ENCODE assay signal across 10 cellular contexts in genomic region chr22:37747715-37748100, GRCh38. TPM values are rescaled to one million over a fixed set of nuclear protein-coding genes. Genes with fewer than 3 reads are reported as not detected.
DNase-seq lines count a peak whose midpoint lies in the region; ATAC-seq, FAIRE-seq and TF ChIP-seq lines count a peak whose summit lies in the region.
"Had no signal": no experiment of that assay in that cellular context is flagged by ENCODE, and none has a peak within 500 bp of the region (broad histone marks: within the 10 kb centered on the region; RNA-seq: fewer than 3 reads in every experiment).

No MANE protein-coding gene starts in this region.

- H3K27ac ChIP-seq in astrocyte (ENCODE audit: low read depth, low read length) (no peak overlapping the region), lung (ENCODE audit: low read depth in 1 of 2, low read length in 1 of 2) (peak overlapping the region; percentile 98 to 99), tibial artery (peak overlapping the region; percentile 89 to 95)
- H3K27ac ChIP-seq in effector memory CD4-positive, alpha-beta T cell (ENCODE audit: insufficient read depth, low read length, poor library complexity, severe bottlenecking), result no peak overlapping the region

- TF ChIP-seq CTCF in astrocyte (IDR thresholded peaks at IDR 0.05; ENCODE audit: insufficient read depth, low read depth, low read length) (no peak), lung (IDR thresholded peaks at IDR 0.05; ENCODE audit: control extremely low read depth, extremely low read depth) (no peak), tibial artery (IDR thresholded peaks at IDR 0.05) (no peak)

- H3K36me3 ChIP-seq in astrocyte (ENCODE audit: insufficient read depth, low read length) (no peaks in the 10 kb centered on the region), lung (ENCODE audit: control insufficient read depth in 2 of 2, insufficient read depth in 2 of 2, low read length in 2 of 2) (peaks cover 0 to 5% of the 10 kb centered on the region in 2 donors), tibial artery (no peaks in the 10 kb centered on the region)
- peaks cover 9% of the 10 kb centered on the region for H3K36me3 ChIP-seq in effector memory CD4-positive, alpha-beta T cell (ENCODE audit: control insufficient read depth, insufficient read depth, low read length)

- no peak overlapping the region for H3K27ac Mint-ChIP-seq in activated T-cell treated with anti-CD3 and anti-CD28 coated beads, Interleukin-2, amount 50 U/mL, for 72 hours
- peak overlapping the region; percentile 14 for H3K27ac Mint-ChIP-seq in astrocyte (ENCODE audit: unreplicated experiment)

- peaks cover 0 to 1% of the 10 kb centered on the region in 2 donors for H3K36me3 Mint-ChIP-seq in activated T-cell treated with anti-CD3 and anti-CD28 coated beads, Interleukin-2, amount 50 U/mL, for 72 hours (ENCODE audit: insufficient read depth in 2 of 2)
- peaks cover 1% of the 10 kb centered on the region for H3K36me3 Mint-ChIP-seq in astrocyte (ENCODE audit: low read depth, unreplicated experiment)

- H3K27me3 Mint-ChIP-seq in activated T-cell treated with anti-CD3 and anti-CD28 coated beads, Interleukin-2, amount 50 U/mL, for 72 hours (ENCODE audit: low read depth), result no peaks in the 10 kb centered on the region
- no peaks in the 10 kb centered on the region for H3K27me3 Mint-ChIP-seq in astrocyte (ENCODE audit: low read depth, unreplicated experiment)

- intact Hi-C loops in tibial artery (cut with DNase I; ENCODE audit: low total_unique reads), result no loop called here

- H3K4me1 Mint-ChIP-seq in activated T-cell treated with anti-CD3 and anti-CD28 coated beads, Interleukin-2, amount 50 U/mL, for 72 hours (ENCODE audit: low read depth), result peaks cover 20% of the 10 kb centered on the region
- H3K4me1 Mint-ChIP-seq in astrocyte (ENCODE audit: low read depth, unreplicated experiment), result peaks cover 43% of the 10 kb centered on the region

- H3K9me3 ChIP-seq in astrocyte (ENCODE audit: insufficient read depth, low read depth, low read length), result no peaks in the 10 kb centered on the region
- H3K9me3 ChIP-seq in lung (ENCODE audit: control insufficient read depth in 2 of 2, insufficient read depth in 1 of 2, low read length in 1 of 2), result no peaks in the 10 kb centered on the region
- no peaks in the 10 kb centered on the region for H3K9me3 ChIP-seq in tibial artery
- H3K9me3 ChIP-seq in effector memory CD4-positive, alpha-beta T cell (ENCODE audit: control insufficient read depth, low read length), result no peaks in the 10 kb centered on the region

- ATAC-seq in activated T-cell treated with anti-CD3 and anti-CD28 coated beads, Interleukin-2, amount 50 U/mL, for 72 hours (replicated peaks in 1 of 2), result no peak
- no peak for ATAC-seq in lung (ENCODE audit: insufficient read depth, low FRiP score)
- ATAC-seq in GM21526 (IDR thresholded peaks at IDR 0.05; ENCODE audit: low FRiP score, unreplicated experiment), result no peak
- no peak for ATAC-seq in HG03565 (IDR thresholded peaks at IDR 0.05; ENCODE audit: unreplicated experiment)

- peaks cover 64% of the 10 kb centered on the region for H3K79me2 ChIP-seq in astrocyte (ENCODE audit: insufficient read depth, low read length)

- peaks cover 52% of the 10 kb centered on the region for H4K20me1 ChIP-seq in astrocyte (ENCODE audit: insufficient read depth, low read length)

- H3K4me3 Mint-ChIP-seq in activated T-cell treated with anti-CD3 and anti-CD28 coated beads, Interleukin-2, amount 50 U/mL, for 72 hours, result peak overlapping the region; percentile 86 to 89
- H3K4me3 Mint-ChIP-seq in astrocyte (ENCODE audit: unreplicated experiment), result peak overlapping the region; percentile 88

- WGBS in lung, 2 donors, result 47 to 64% methylated on average over 8 of the region's 8 CpGs

- H3K4me1 ChIP-seq in astrocyte (ENCODE audit: insufficient read depth, low read length) (peaks cover 72% of the 10 kb centered on the region), lung (ENCODE audit: control insufficient read depth in 2 of 2, insufficient read depth in 2 of 2, low read length in 2 of 2) (peaks cover 31 to 41% of the 10 kb centered on the region in 2 donors), tibial artery (peaks cover 12 to 65% (median 59%) of the 10 kb centered on the region in 4 donors)
- peaks cover 18% of the 10 kb centered on the region for H3K4me1 ChIP-seq in effector memory CD4-positive, alpha-beta T cell (ENCODE audit: control insufficient read depth, insufficient read depth, low read length, poor library complexity, severe bottlenecking)

- peak overlapping the region; percentile 96 for H3K9ac ChIP-seq in astrocyte (ENCODE audit: low read length)

- H3K4me2 ChIP-seq in astrocyte (ENCODE audit: low read length), result peak overlapping the region; percentile 98

- H2AFZ ChIP-seq in astrocyte (ENCODE audit: low read depth, low read length), result no peak overlapping the region

- no peaks in the 10 kb centered on the region for H3K9me3 Mint-ChIP-seq in activated T-cell treated with anti-CD3 and anti-CD28 coated beads, Interleukin-2, amount 50 U/mL, for 72 hours
- no peaks in the 10 kb centered on the region for H3K9me3 Mint-ChIP-seq in astrocyte (ENCODE audit: unreplicated experiment)

- no peak for FAIRE-seq in astrocyte (lab: Jason Lieb, UNC)

- no peaks in the 10 kb centered on the region for H3K27me3 ChIP-seq in astrocyte (ENCODE audit: insufficient read depth, low read length)
- no peaks in the 10 kb centered on the region for H3K27me3 ChIP-seq in lung (ENCODE audit: control insufficient read depth, insufficient read depth)
- no peaks in the 10 kb centered on the region for H3K27me3 ChIP-seq in tibial artery
- H3K27me3 ChIP-seq in effector memory CD4-positive, alpha-beta T cell (replicated peaks; ENCODE audit: control insufficient read depth, insufficient read depth, low read length, poor library complexity, severe bottlenecking), result no peaks in the 10 kb centered on the region

- no peak for DNase-seq in activated T-cell treated with anti-CD3 and anti-CD28 coated beads, Interleukin-2, amount 50 U/mL, for 72 hours
- DNase-seq in activated T-cell treated with anti-CD3 and anti-CD28 coated beads, Interleukin-2, amount 50 U/mL, for 1 hour, result no peak
- DNase-seq in astrocyte (ENCODE audit: low read depth) (no peak), lung (ENCODE audit: low spot score) (no peak), tibial artery (no peak)
- no peak for DNase-seq in effector memory CD4-positive, alpha-beta T cell
- DNase-seq: NCI-H510A; stimulated activated CD4-positive, alpha-beta T cell treated with anti-CD3 and anti-CD28 coated beads, Interleukin-4, amount 100 ng/mL, for 1 hour had no signal

- H3K4me3 ChIP-seq in astrocyte (ENCODE audit: insufficient read depth, low read depth, low read length) (peak overlapping the region; percentile 23), lung (peak overlapping the region; percentile 27), tibial artery (peak overlapping the region; percentile 98 to 100)
- no peak overlapping the region for H3K4me3 ChIP-seq in effector memory CD4-positive, alpha-beta T cell (ENCODE audit: insufficient read depth, low read depth, low read length, poor library complexity, severe bottlenecking)

RNA-seq across cellular contexts. Expression of gene TRIOBP, which starts 50.9 kb away (rescaled TPM):
- 10 to 100 TPM; 25.4 to 28.6 TPM for total RNA-seq in activated T-cell treated with anti-CD3 and anti-CD28 coated beads, Interleukin-2, amount 50 U/mL, for 72 hours
- total RNA-seq in astrocyte (40.6 and 41.5 TPM in 2 replicates), lung (100 to 1,000 TPM in 1 of 2 donors, 10 to 100 TPM in 1; 99.3 to 105 TPM)
- polyA plus RNA-seq in lung, result 10 to 100 TPM; 37.1 to 70.7 TPM

Comparison
In these comparisons a context has a peak if more than half of its experiments do, and no peak if none do; other contexts are left out.
1. H3K27ac ChIP-seq: peak in lung (2 of 2) and tibial artery (2 of 2); none in astrocyte (single experiment) and effector memory CD4-positive, alpha-beta T cell (single experiment).